1 cellular context compared by ENCODE assay signal in genomic region chr12:107092669-107093546, GRCh38.
A peak's percentile ranks its signal among the peaks of the same experiment; 100 is the strongest.
TF ChIP-seq lines count a peak whose summit lies in the region.

No MANE protein-coding gene starts in this region.

TF ChIP-seq in HepG2, 621 proteins besides CTCF, POLR2A, EP300 and RAD21 (continued from another document and continues in another):
- no peak for TF ChIP-seq ZNF512B (CRISPR knock-in tag; IDR thresholded peaks at IDR 0.05; ENCODE audit: borderline replicate concordance)
- TF ChIP-seq ZNF564 (CRISPR knock-in tag; IDR thresholded peaks at IDR 0.05), result 0 out of 2 replicates have a peak, but pooled peaks have one; percentile 45
- no peak for TF ChIP-seq XBP1 (CRISPR knock-in tag; IDR thresholded peaks at IDR 0.05)
- no peak for TF ChIP-seq BCLAF1 (IDR thresholded peaks at IDR 0.05)
- no peak for TF ChIP-seq THAP9 (CRISPR knock-in tag; IDR thresholded peaks at IDR 0.05; ENCODE audit: borderline replicate concordance)
- TF ChIP-seq ZNF576 (CRISPR knock-in tag; IDR thresholded peaks at IDR 0.05), result no peak
- TF ChIP-seq MTF2 (CRISPR knock-in tag; IDR thresholded peaks at IDR 0.05; ENCODE audit: borderline replicate concordance), result peak; percentile 74; the same call in 1 of the 2 replicates
- peak; percentile 15 for TF ChIP-seq HNRNPK (IDR thresholded peaks at IDR 0.05; ENCODE audit: low read depth, low read length, poor library complexity, severe bottlenecking)
- no peak for TF ChIP-seq KDM3A (CRISPR knock-in tag; IDR thresholded peaks at IDR 0.05; ENCODE audit: low read depth)
- TF ChIP-seq CREBL2 (CRISPR knock-in tag; IDR thresholded peaks at IDR 0.05; ENCODE audit: borderline replicate concordance), result 0 out of 2 replicates have a peak, but pooled peaks have one; percentile 25
- no peak for TF ChIP-seq HOMEZ (CRISPR knock-in tag; IDR thresholded peaks at IDR 0.05; ENCODE audit: low read depth)
- no peak for TF ChIP-seq ZBTB38 (CRISPR knock-in tag; IDR thresholded peaks at IDR 0.05)
- TF ChIP-seq NFE2 (CRISPR knock-in tag; IDR thresholded peaks at IDR 0.05), result no peak
- 0 out of 2 replicates have a peak, but pooled peaks have one; percentile 81 for TF ChIP-seq FOXO4 (CRISPR knock-in tag; conservative IDR thresholded peaks at IDR 0.05)
- TF ChIP-seq ZNF468 (CRISPR knock-in tag; IDR thresholded peaks at IDR 0.05), result no peak; the same call in 1 of the 2 replicates
- TF ChIP-seq ZNF761 (CRISPR knock-in tag; conservative IDR thresholded peaks at IDR 0.05), result 0 out of 2 replicates have a peak, but pooled peaks have one; percentile 42
- no peak for TF ChIP-seq ZNF282 (IDR thresholded peaks at IDR 0.05; ENCODE audit: partially characterized antibody)
- peak; percentile 65 for TF ChIP-seq ZNF329 (CRISPR knock-in tag; IDR thresholded peaks at IDR 0.05; ENCODE audit: low read depth)
- TF ChIP-seq ELF4 (CRISPR knock-in tag; IDR thresholded peaks at IDR 0.05; ENCODE audit: borderline replicate concordance), result peak; percentile 65; the same call in 1 of the 2 replicates
- TF ChIP-seq ZNF598 (CRISPR knock-in tag; IDR thresholded peaks at IDR 0.05; ENCODE audit: borderline replicate concordance), result 0 out of 2 replicates have a peak, but pooled peaks have one; percentile 44
- TF ChIP-seq ZNF609 (CRISPR knock-in tag; IDR thresholded peaks at IDR 0.05; ENCODE audit: borderline replicate concordance), result 0 out of 2 replicates have a peak, but pooled peaks have one; percentile 24
- TF ChIP-seq ZNF225 (CRISPR knock-in tag; IDR thresholded peaks at IDR 0.05), result 0 out of 2 replicates have a peak, but pooled peaks have one; percentile 23
- TF ChIP-seq ZNF674 (CRISPR knock-in tag; IDR thresholded peaks at IDR 0.05; ENCODE audit: low read depth), result no peak
- TF ChIP-seq ZSCAN30 (CRISPR knock-in tag; IDR thresholded peaks at IDR 0.05), result no peak
- TF ChIP-seq ZNF678 (CRISPR knock-in tag; IDR thresholded peaks at IDR 0.05), result no peak
- peak; percentile 88 for TF ChIP-seq RBM39 (IDR thresholded peaks at IDR 0.05; ENCODE audit: low read depth, low read length, poor library complexity, severe bottlenecking)
- TF ChIP-seq ZNF451 (CRISPR knock-in tag; IDR thresholded peaks at IDR 0.05), result peak; percentile 0; the same call in 1 of the 2 replicates
- TF ChIP-seq ZNF782 (CRISPR knock-in tag; IDR thresholded peaks at IDR 0.05; ENCODE audit: borderline replicate concordance), result peak; percentile 44; the same call in 1 of the 2 replicates
- TF ChIP-seq U2AF1 (optimal IDR thresholded peaks at IDR 0.05; ENCODE audit: low read depth, low read length), result peak; percentile 4
- 0 out of 2 replicates have a peak, but pooled peaks have one; percentile 9 for TF ChIP-seq ZMYM2 (CRISPR knock-in tag; IDR thresholded peaks at IDR 0.05)
- peak; percentile 57; the same call in 1 of the 2 replicates for TF ChIP-seq ZNF772 (CRISPR knock-in tag; IDR thresholded peaks at IDR 0.05)
- 0 out of 2 replicates have a peak, but pooled peaks have one; percentile 32 for TF ChIP-seq EED (CRISPR knock-in tag; IDR thresholded peaks at IDR 0.05)
- no peak for TF ChIP-seq TMF1 (CRISPR knock-in tag; IDR thresholded peaks at IDR 0.05; ENCODE audit: low read depth)
- no peak for TF ChIP-seq MIER2 (CRISPR knock-in tag; IDR thresholded peaks at IDR 0.05)
- TF ChIP-seq NR2C2 (CRISPR knock-in tag; IDR thresholded peaks at IDR 0.05; ENCODE audit: borderline replicate concordance), result no peak
- TF ChIP-seq TFDP2 (CRISPR knock-in tag; IDR thresholded peaks at IDR 0.05), result no peak
- TF ChIP-seq SP140L (CRISPR knock-in tag; IDR thresholded peaks at IDR 0.05; ENCODE audit: borderline replicate concordance), result no peak
- no peak for TF ChIP-seq MXD1 (CRISPR knock-in tag; IDR thresholded peaks at IDR 0.05)
- peak; percentile 77 for TF ChIP-seq HNRNPLL (IDR thresholded peaks at IDR 0.05; ENCODE audit: low read depth, low read length, poor library complexity, severe bottlenecking)
